In genomic region chr15:63623231-63623969, GRCh38 we compare ENCODE assay signal across 1 cellular context.
TF ChIP-seq lines count a peak whose summit lies in the region.

No MANE protein-coding gene starts in this region.

TF ChIP-seq in HepG2, 621 proteins besides CTCF, POLR2A, EP300 and RAD21 (continued from another document):
- TF ChIP-seq FIP1L1 (IDR thresholded peaks at IDR 0.05; ENCODE audit: borderline replicate concordance, insufficient read depth, low read depth, low read length) (no peak), RBFOX2 (IDR thresholded peaks at IDR 0.05; ENCODE audit: low read depth, low read length) (no peak), EZH2 (conservative IDR thresholded peaks at IDR 0.05; ENCODE audit: low read depth, low read length) (no peak), ZNF841 (CRISPR knock-in tag; IDR thresholded peaks at IDR 0.05; ENCODE audit: borderline replicate concordance) (no peak), ZNF503 (CRISPR knock-in tag; IDR thresholded peaks at IDR 0.05) (no peak), REXO4 (CRISPR knock-in tag; IDR thresholded peaks at IDR 0.05; ENCODE audit: borderline replicate concordance) (no peak), NFE2 (CRISPR knock-in tag; IDR thresholded peaks at IDR 0.05) (no peak), ATF1 (CRISPR knock-in tag; IDR thresholded peaks at IDR 0.05) (no peak), SMARCC2 (IDR thresholded peaks at IDR 0.05) (no peak), ZNF484 (CRISPR knock-in tag; IDR thresholded peaks at IDR 0.05; ENCODE audit: borderline replicate concordance, low read depth) (no peak), GFI1 (CRISPR knock-in tag; IDR thresholded peaks at IDR 0.05; ENCODE audit: borderline replicate concordance) (no peak), SRF (IDR thresholded peaks at IDR 0.05; ENCODE audit: low read depth, low read length) (no peak), PRDM4 (CRISPR knock-in tag; IDR thresholded peaks at IDR 0.05; ENCODE audit: borderline replicate concordance) (no peak), NFYB (CRISPR knock-in tag; IDR thresholded peaks at IDR 0.05) (no peak), ATAD3A (CRISPR knock-in tag; IDR thresholded peaks at IDR 0.05) (no peak), ZNF382 (CRISPR knock-in tag; IDR thresholded peaks at IDR 0.05; ENCODE audit: borderline replicate concordance) (no peak)
